Comparison of ENCODE assay signal across 12 cellular contexts in genomic region chr9:91196103-91196761, GRCh38.
DNase-seq lines count a peak whose midpoint lies in the region; ATAC-seq and TF ChIP-seq lines count a peak whose summit lies in the region.
"Had no signal": no experiment of that assay in that cellular context is flagged by ENCODE, and none has a peak within 500 bp of the region (broad histone marks: within the 10 kb centered on the region; RNA-seq: fewer than 3 reads in every experiment).

No MANE protein-coding gene starts in this region.

- H3K4me3 ChIP-seq in adipocyte (ENCODE audit: low read length) (no peak overlapping the region), right lobe of liver (no peak overlapping the region), stomach (no peak overlapping the region)

- TF ChIP-seq POLR2A in right lobe of liver (IDR thresholded peaks at IDR 0.05), result peak; percentile 56
- TF ChIP-seq POLR2A in stomach (IDR thresholded peaks at IDR 0.05), result no peak

- H3K36me3 Mint-ChIP-seq in activated CD4-positive, alpha-beta T cell treated with anti-CD3 and anti-CD28 coated beads for 36 hours (ENCODE audit: low read depth), result peaks cover 45% of the 10 kb centered on the region
- H3K36me3 Mint-ChIP-seq in activated CD4-positive, alpha-beta T cell treated with anti-CD3 and anti-CD28 coated beads, Interleukin-2, amount 10 ng/mL, durations not matched to agents 7 days and 5 days (ENCODE audit: low read depth), result peaks cover 29% of the 10 kb centered on the region

- H3K4me1 ChIP-seq in adipocyte (ENCODE audit: control insufficient read depth, insufficient read depth, low read length), result peaks cover 61% of the 10 kb centered on the region
- H3K4me1 ChIP-seq in right lobe of liver, result peaks cover 0 to 50% (median 16%) of the 10 kb centered on the region in 4 donors
- H3K4me1 ChIP-seq in stomach, result peaks cover 37 to 83% (median 66%) of the 10 kb centered on the region in 4 donors

- CTCF ChIA-PET in activated CD4-positive, alpha-beta T cell treated with anti-CD3 and anti-CD28 coated beads for 36 hours (lab: Charles Lee), result interaction anchor here (1.0 kb wide), 1 partner anchor 224 kb away, joined by 3 read pairs; no protein-coding TSS in a partner anchor
- CTCF ChIA-PET in activated CD4-positive, alpha-beta T cell treated with anti-CD3 and anti-CD28 coated beads, Interleukin-2, amount 10 ng/mL, durations not matched to agents 7 days and 5 days (lab: Charles Lee), result interaction anchor here (0.7 to 1.2 kb wide), 3 partner anchors 11 to 121 kb away, joined by 3 to 4 read pairs (median 3); no protein-coding TSS in a partner anchor

- intact Hi-C loops in activated CD4-positive, alpha-beta T cell treated with anti-CD3 and anti-CD28 coated beads for 36 hours (cut with DNase I, micrococcal nuclease), result loop anchor here (10.0 kb wide), 2 partner anchors 281 to 1771 kb away; no protein-coding TSS in a partner anchor
- intact Hi-C loops in right lobe of liver (cut with DNase I), result loop anchor here (10.0 kb wide), 2 partner anchors 201 to 229 kb away; partner anchors contain the start of gene NFIL3 (in 1 of the 2)
- intact Hi-C loops in stomach (cut with DNase I; ENCODE audit: low total_unique reads), result no loop called here

- peaks cover 8% of the 10 kb centered on the region for H3K9me3 Mint-ChIP-seq in activated CD4-positive, alpha-beta T cell treated with anti-CD3 and anti-CD28 coated beads for 36 hours (ENCODE audit: low read depth)
- H3K9me3 Mint-ChIP-seq in activated CD4-positive, alpha-beta T cell treated with anti-CD3 and anti-CD28 coated beads, Interleukin-2, amount 10 ng/mL, durations not matched to agents 7 days and 5 days, result peaks cover 26% of the 10 kb centered on the region

- H3K27me3 Mint-ChIP-seq in activated CD4-positive, alpha-beta T cell treated with anti-CD3 and anti-CD28 coated beads for 36 hours, result no peaks in the 10 kb centered on the region
- no peaks in the 10 kb centered on the region for H3K27me3 Mint-ChIP-seq in activated CD4-positive, alpha-beta T cell treated with anti-CD3 and anti-CD28 coated beads, Interleukin-2, amount 10 ng/mL, durations not matched to agents 7 days and 5 days
- H3K27me3 Mint-ChIP-seq: activated B cell treated with CpG ODN at 0.5 μM for 24 hours; activated naive CD4-positive, alpha-beta T cell treated with anti-CD3 and anti-CD28 coated beads, Interleukin-2, amount 50 U/mL, for 24 hours had no signal

- H3K9me3 ChIP-seq in adipocyte (ENCODE audit: control insufficient read depth, low read length) (peaks cover 7% of the 10 kb centered on the region), right lobe of liver (no peaks in the 10 kb centered on the region), stomach (peaks cover 0 to 4% (median 0%) of the 10 kb centered on the region in 4 donors)

- ATAC-seq in activated CD4-positive, alpha-beta T cell treated with anti-CD3 and anti-CD28 coated beads for 36 hours, result no peak
- ATAC-seq in right lobe of liver, result peak in 2 of 4 donors; percentile 4 to 31
- ATAC-seq in GM21723 (IDR thresholded peaks at IDR 0.05; ENCODE audit: unreplicated experiment), result no peak

- TF ChIP-seq CTCF in right lobe of liver (IDR thresholded peaks at IDR 0.05), result peak in 2 of 4 donors; percentile 19 to 31
- TF ChIP-seq CTCF in stomach (IDR thresholded peaks at IDR 0.05), result no peak

- peak overlapping the region; percentile 71 for H3K9ac ChIP-seq in adipocyte (ENCODE audit: low read length)

- WGBS in right lobe of liver (ENCODE audit: insufficient coverage, low coverage, low lambda C conversion rate, missing lambda C conversion rate), result 50% methylated on average over 1 of the region's 7 CpGs
- WGBS in stomach, 5 donors, result 77 to 86% (median 84%) methylated on average over 4 to 7 of the region's 7 CpGs

- POLR2A ChIA-PET in activated CD4-positive, alpha-beta T cell treated with anti-CD3 and anti-CD28 coated beads for 36 hours (lab: Charles Lee), result interaction anchor here (0.6 to 6.5 kb wide), 4 partner anchors 9 to 224 kb away, joined by 3 to 69 read pairs (median 4); no protein-coding TSS in a partner anchor
- POLR2A ChIA-PET in activated CD4-positive, alpha-beta T cell treated with anti-CD3 and anti-CD28 coated beads, Interleukin-2, amount 10 ng/mL, durations not matched to agents 7 days and 5 days (lab: Charles Lee), result no interaction called here

- TF ChIP-seq EP300 in stomach (IDR thresholded peaks at IDR 0.05), result no peak

- DNase-seq in activated CD4-positive, alpha-beta T cell treated with anti-CD3 and anti-CD28 coated beads for 36 hours, result no peak
- no peak for DNase-seq in activated CD4-positive, alpha-beta T cell treated with anti-CD3 and anti-CD28 coated beads, Interleukin-2, amount 10 ng/mL, durations not matched to agents 7 days and 5 days
- DNase-seq in adipocyte (ENCODE audit: low read depth), result no peak
- peak; percentile 48 to 77 (median 70) for DNase-seq in right lobe of liver
- no peak for DNase-seq in stomach
- DNase-seq in activated CD4-positive, alpha-beta T cell treated with anti-CD3 and anti-CD28 coated beads for 1 hour, result no peak
- DNase-seq in foreskin melanocyte, result no peak
- DNase-seq: activated B cell treated with CpG ODN at 0.5 μM for 24 hours, DMS153, mesendoderm had no signal

- H3K27me3 ChIP-seq in adipocyte (replicated peaks; ENCODE audit: control insufficient read depth, insufficient read depth, low read length) (no peaks in the 10 kb centered on the region), right lobe of liver (no peaks in the 10 kb centered on the region), stomach (no peaks in the 10 kb centered on the region)

- H3K27ac ChIP-seq in right lobe of liver, result peak overlapping the region; percentile 99
- peak overlapping the region; percentile 84 to 99 (median 99) for H3K27ac ChIP-seq in stomach

- no peaks in the 10 kb centered on the region for H3K36me3 ChIP-seq in adipocyte (ENCODE audit: control insufficient read depth, insufficient read depth, low read length, severe bottlenecking)
- no peaks in the 10 kb centered on the region for H3K36me3 ChIP-seq in right lobe of liver
- no peaks in the 10 kb centered on the region for H3K36me3 ChIP-seq in stomach

- no peak overlapping the region for H3K4me3 Mint-ChIP-seq in activated CD4-positive, alpha-beta T cell treated with anti-CD3 and anti-CD28 coated beads for 36 hours
- no peak overlapping the region for H3K4me3 Mint-ChIP-seq in activated CD4-positive, alpha-beta T cell treated with anti-CD3 and anti-CD28 coated beads, Interleukin-2, amount 10 ng/mL, durations not matched to agents 7 days and 5 days
- H3K4me3 Mint-ChIP-seq: activated B cell treated with CpG ODN at 0.5 μM for 24 hours; activated naive CD4-positive, alpha-beta T cell treated with anti-CD3 and anti-CD28 coated beads, Interleukin-2, amount 50 U/mL, for 24 hours had no signal

- peaks cover 85% of the 10 kb centered on the region for H3K4me1 Mint-ChIP-seq in activated CD4-positive, alpha-beta T cell treated with anti-CD3 and anti-CD28 coated beads for 36 hours
- H3K4me1 Mint-ChIP-seq in activated CD4-positive, alpha-beta T cell treated with anti-CD3 and anti-CD28 coated beads, Interleukin-2, amount 10 ng/mL, durations not matched to agents 7 days and 5 days, result peaks cover 67% of the 10 kb centered on the region

- peak overlapping the region; percentile 94 for H3K27ac Mint-ChIP-seq in activated CD4-positive, alpha-beta T cell treated with anti-CD3 and anti-CD28 coated beads for 36 hours
- H3K27ac Mint-ChIP-seq in activated CD4-positive, alpha-beta T cell treated with anti-CD3 and anti-CD28 coated beads, Interleukin-2, amount 10 ng/mL, durations not matched to agents 7 days and 5 days, result no peak overlapping the region
- H3K27ac Mint-ChIP-seq: activated B cell treated with CpG ODN at 0.5 μM for 24 hours; activated naive CD4-positive, alpha-beta T cell treated with anti-CD3 and anti-CD28 coated beads, Interleukin-2, amount 50 U/mL, for 24 hours had no signal

Comparison
In these comparisons a context has a peak if more than half of its experiments do, and no peak if none do; other contexts are left out.
1. DNase-seq: peak in right lobe of liver (3 of 3); none in activated CD4-positive, alpha-beta T cell treated with anti-CD3 and anti-CD28 coated beads for 36 hours (single experiment), activated CD4-positive, alpha-beta T cell treated with anti-CD3 and anti-CD28 coated beads, Interleukin-2, amount 10 ng/mL, durations not matched to agents 7 days and 5 days (single experiment), adipocyte (single experiment), stomach (single experiment), activated CD4-positive, alpha-beta T cell treated with anti-CD3 and anti-CD28 coated beads for 1 hour (single experiment) and foreskin melanocyte (single experiment).